1 cellular context compared by ENCODE assay signal in genomic region chr16:87536795-87537142, GRCh38.
TF ChIP-seq lines count a peak whose summit lies in the region.

No MANE protein-coding gene starts in this region.

TF ChIP-seq in WTC11, 78 proteins besides CTCF, POLR2A, EP300 and RAD21 (continued from another document):
- TF ChIP-seq ZNF532 (CRISPR knock-in tag; IDR thresholded peaks at IDR 0.05; ENCODE audit: borderline replicate concordance) (no peak), ZNF416 (CRISPR knock-in tag; IDR thresholded peaks at IDR 0.05) (no peak), ZMAT4 (CRISPR knock-in tag; IDR thresholded peaks at IDR 0.05) (no peak), FOXJ3 (CRISPR knock-in tag; IDR thresholded peaks at IDR 0.05; ENCODE audit: borderline replicate concordance) (no peak), USF2 (CRISPR knock-in tag; IDR thresholded peaks at IDR 0.05) (no peak), ZNF671 (CRISPR knock-in tag; IDR thresholded peaks at IDR 0.05) (no peak), E2F1 (CRISPR knock-in tag; IDR thresholded peaks at IDR 0.05) (no peak), SOX15 (CRISPR knock-in tag; IDR thresholded peaks at IDR 0.05) (no peak), ZBTB21 (CRISPR knock-in tag; IDR thresholded peaks at IDR 0.05; ENCODE audit: borderline replicate concordance) (no peak), CREM (CRISPR knock-in tag; IDR thresholded peaks at IDR 0.05) (no peak)
